Comparison of ENCODE assay signal across 12 cellular contexts in the genomic region with DNA sequence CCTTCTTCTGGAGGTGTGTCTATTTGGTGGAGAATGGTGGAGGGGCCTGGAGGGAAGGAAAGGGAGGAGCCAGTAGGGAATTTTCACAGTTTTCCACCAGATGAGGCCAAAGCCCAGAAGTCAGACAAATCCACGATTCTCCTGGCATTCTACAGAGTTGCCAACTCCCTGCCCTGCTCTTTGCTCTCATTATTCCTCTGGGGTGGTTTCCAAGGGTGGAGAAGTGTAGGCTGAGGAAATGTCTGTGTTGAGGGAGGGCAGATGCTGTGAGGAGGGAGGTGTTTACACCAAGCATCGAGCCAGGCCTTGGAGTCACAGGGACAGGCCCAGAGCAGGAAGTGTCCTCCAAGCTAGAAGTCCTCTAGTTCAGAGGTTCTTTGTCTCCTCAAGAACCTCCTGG.
DNase-seq lines count a peak whose midpoint lies in the region; ATAC-seq and TF ChIP-seq lines count a peak whose summit lies in the region.
"Had no signal": no experiment of that assay in that cellular context is flagged by ENCODE, and none has a peak within 500 bp of the region (broad histone marks: within the 10 kb centered on the region; RNA-seq: fewer than 3 reads in every experiment).

No MANE protein-coding gene starts in this region.

- no peak for DNase-seq in CD4-positive, alpha-beta memory T cell
- DNase-seq in adipocyte (ENCODE audit: low read depth) = peak; percentile 36
- no peak for DNase-seq in Right ventricle myocardium superior
- DNase-seq in psoas muscle = no peak
- no peak for DNase-seq in activated CD8-positive, alpha-beta memory T cell treated with anti-CD3 and anti-CD28 coated beads for 24 hours
- DNase-seq in HuH-7.5 (ENCODE audit: low spot score) = no peak
- DNase-seq in stimulated activated naive CD4-positive, alpha-beta T cell treated with Interleukin-2 at 50 U/mL for 16 hours (lab: John Stamatoyannopoulos, UW) = no peak
- DNase-seq: activated naive CD4-positive, alpha-beta T cell treated with anti-CD3 and anti-CD28 coated beads, Interleukin-2, amount 50 U/mL, for 16 hours; C1 segment of cervical spinal cord; foreskin melanocyte; naive B cell had no signal

- CTCF ChIA-PET in CD4-positive, alpha-beta memory T cell (lab: Charles Lee; ENCODE audit: partially characterized antibody) = interaction anchor here (0.7 to 9.5 kb wide), 34 partner anchors 11 to 588 kb away, joined by 3 to 341 read pairs (median 8); partner anchors contain the start of gene AFTPH

- H3K9me3 ChIP-seq in CD4-positive, alpha-beta memory T cell (ENCODE audit: control insufficient read depth in 1 of 2, low read length in 2 of 2) = no peaks in the 10 kb centered on the region
- no peaks in the 10 kb centered on the region for H3K9me3 ChIP-seq in adipocyte (ENCODE audit: control insufficient read depth, low read length)
- no peaks in the 10 kb centered on the region for H3K9me3 ChIP-seq in psoas muscle

- no peak overlapping the region for H3K4me3 ChIP-seq in CD4-positive, alpha-beta memory T cell (ENCODE audit: low read length in 2 of 2)
- H3K4me3 ChIP-seq in adipocyte (ENCODE audit: low read length) (peak overlapping the region; percentile 75), psoas muscle (no peak overlapping the region)

- WGBS in psoas muscle, 3 donors = 37 to 49% (median 44%) methylated on average over 2 of the region's 2 CpGs

- no peaks in the 10 kb centered on the region for H3K27me3 ChIP-seq in CD4-positive, alpha-beta memory T cell (ENCODE audit: insufficient read depth, low read length)
- H3K27me3 ChIP-seq in adipocyte (replicated peaks; ENCODE audit: control insufficient read depth, insufficient read depth, low read length) (no peaks in the 10 kb centered on the region), psoas muscle (ENCODE audit: insufficient read depth in 3 of 3, low read length in 2 of 3) (no peaks in the 10 kb centered on the region)

- H3K27ac ChIP-seq in CD4-positive, alpha-beta memory T cell (ENCODE audit: low read depth, low read length) = no peak overlapping the region
- H3K27ac ChIP-seq in psoas muscle = peak overlapping the region; percentile 51

- H3K27me3 Mint-ChIP-seq in CD4-positive, alpha-beta memory T cell = no peaks in the 10 kb centered on the region

- POLR2A ChIA-PET in CD4-positive, alpha-beta memory T cell (lab: Charles Lee; ENCODE audit: partially characterized antibody) = interaction anchor here (1.0 to 4.9 kb wide), 5 partner anchors 159 to 290 kb away, joined by 3 to 77 read pairs (median 5); no protein-coding TSS in a partner anchor

- H3K36me3 ChIP-seq in CD4-positive, alpha-beta memory T cell (ENCODE audit: insufficient read depth, low read length) = no peaks in the 10 kb centered on the region
- H3K36me3 ChIP-seq in adipocyte (ENCODE audit: control insufficient read depth, insufficient read depth, low read length, severe bottlenecking) (no peaks in the 10 kb centered on the region), psoas muscle (ENCODE audit: insufficient read depth in 1 of 2, low read depth in 1 of 2) (no peaks in the 10 kb centered on the region)

- H3K4me1 ChIP-seq in CD4-positive, alpha-beta memory T cell (ENCODE audit: insufficient read depth, low read length) = peaks cover 44% of the 10 kb centered on the region
- H3K4me1 ChIP-seq in adipocyte (ENCODE audit: control insufficient read depth, insufficient read depth, low read length) (peaks cover 28% of the 10 kb centered on the region), psoas muscle (peaks cover 42% of the 10 kb centered on the region)

- H3K27ac Mint-ChIP-seq in CD4-positive, alpha-beta memory T cell = peak overlapping the region in 5 of 7 donors; percentile 22 to 60 (median 33)

- no peaks in the 10 kb centered on the region for H3K36me3 Mint-ChIP-seq in CD4-positive, alpha-beta memory T cell
- H3K36me3 Mint-ChIP-seq: naive B cell had no signal

- no peak overlapping the region for H3K4me3 Mint-ChIP-seq in CD4-positive, alpha-beta memory T cell

- intact Hi-C loops in CD4-positive, alpha-beta memory T cell (cut with micrococcal nuclease) = loop anchor here (2.0 to 5.0 kb wide), 4 partner anchors 48 to 857 kb away; partner anchors contain the start of gene CEP68
- intact Hi-C loops in Right ventricle myocardium superior (cut with DNase I) (loop anchor here (2.0 to 5.0 kb wide), 3 partner anchors 159 to 278 kb away; no protein-coding TSS in a partner anchor), psoas muscle (cut with DNase I) (loop anchor here (1.0 to 10.0 kb wide), 7 partner anchors 72 to 535 kb away; no protein-coding TSS in a partner anchor)

- TF ChIP-seq CTCF in psoas muscle (IDR thresholded peaks at IDR 0.05) = no peak

- no peaks in the 10 kb centered on the region for H3K9me3 Mint-ChIP-seq in CD4-positive, alpha-beta memory T cell

- peaks cover 32 to 53% (median 41%) of the 10 kb centered on the region in 4 donors for H3K4me1 Mint-ChIP-seq in CD4-positive, alpha-beta memory T cell

- ATAC-seq in Right ventricle myocardium superior (ENCODE audit: poor library complexity) (peak; percentile 56), psoas muscle (peak in 1 of 4 donors; percentile 16), HG02759 (IDR thresholded peaks at IDR 0.05; ENCODE audit: unreplicated experiment) (no peak)

- H3K9ac ChIP-seq in adipocyte (ENCODE audit: low read length) = peak overlapping the region; percentile 65
